ENCODE assay signal across 8 cellular contexts in genomic region chr6:127515794-127516675, GRCh38. TPM values are rescaled to one million over a fixed set of nuclear protein-coding genes. Genes with fewer than 3 reads are reported as not detected.
A peak's percentile ranks its signal among the peaks of the same experiment; 100 is the strongest.
DNase-seq lines count a peak whose midpoint lies in the region; ATAC-seq and TF ChIP-seq lines count a peak whose summit lies in the region.

No MANE protein-coding gene starts in this region.

- no peaks in the 10 kb centered on the region for H3K9me3 ChIP-seq in HCT116 (ENCODE audit: control insufficient read depth in 1 of 2, insufficient read depth in 1 of 2, low read depth in 1 of 2, low read length in 2 of 2)
- H3K9me3 ChIP-seq in MM.1S (replicated peaks; ENCODE audit: insufficient read depth, low read length): no peaks in the 10 kb centered on the region
- no peaks in the 10 kb centered on the region for H3K9me3 ChIP-seq in ascending aorta

- BruUV-seq in HCT116 (replicated peaks; lab: Mats Ljungman, UMichigan): no TSS peak

- TF ChIP-seq CTCF in GM10248 (IDR thresholded peaks at IDR 0.05; ENCODE audit: control extremely low read depth, extremely low read depth, low read depth, missing control alignments) (no peak), HCT116 (IDR thresholded peaks at IDR 0.05 in 2 of 3, conservative IDR thresholded peaks at IDR 0.05 in 1 of 3; ENCODE audit: borderline replicate concordance in 1 of 3, insufficient read depth in 1 of 3, low read depth in 2 of 3, low read length in 2 of 3) (peak in 1 of 3 experiments; percentile 44; a peak in 1 of 6 replicates), MM.1S (IDR thresholded peaks at IDR 0.05; ENCODE audit: low read length) (no peak), ascending aorta (IDR thresholded peaks at IDR 0.05) (no peak)

- CTCF ChIA-PET in GM10248 (lab: Yijun Ruan, JAX): interaction anchor here (0.8 to 4.8 kb wide), 34 partner anchors 9 to 328 kb away, joined by 3 to 31 read pairs (median 5); partner anchors contain the start of gene RNF146
- CTCF ChIA-PET in HCT116 (lab: Charles Lee): interaction anchor here (0.6 to 3.3 kb wide), 13 partner anchors 10 to 1176 kb away, joined by 3 to 24 read pairs (median 3); partner anchors contain the start of gene RNF146

- H2AFZ ChIP-seq in HCT116 (ENCODE audit: low read depth, low read length, poor library complexity, severe bottlenecking) (peak overlapping the region; percentile 74), MM.1S (ENCODE audit: low read length) (peak overlapping the region; percentile 86)

- intact Hi-C loops in HCT116 (cut with micrococcal nuclease): no loop called here
- intact Hi-C loops in ascending aorta (cut with DNase I): loop anchor here (2.0 kb wide), 1 partner anchor 51 kb away; no protein-coding TSS in a partner anchor
- intact Hi-C loops in sciatic nerve (cut with DNase I): no loop called here

- H3K9ac ChIP-seq in HCT116 (ENCODE audit: low read length): no peak overlapping the region
- H3K9ac ChIP-seq in MM.1S (ENCODE audit: low read length): peak overlapping the region; percentile 5; the same call in 1 of the 2 replicates

- H3K27ac ChIP-seq in HCT116 (ENCODE audit: low read depth, low read length) (no peak overlapping the region), MM.1S (ENCODE audit: low read length) (no peak overlapping the region), ascending aorta (no peak overlapping the region)

- no peaks in the 10 kb centered on the region for H3K27me3 ChIP-seq in HCT116 (ENCODE audit: insufficient read depth, low read length)
- no peaks in the 10 kb centered on the region for H3K27me3 ChIP-seq in MM.1S (replicated peaks; ENCODE audit: insufficient read depth, low read length)
- peaks cover 12% of the 10 kb centered on the region for H3K27me3 ChIP-seq in ascending aorta

- H3K4me2 ChIP-seq in HCT116 (ENCODE audit: low read length): peak overlapping the region; percentile 78
- H3K4me2 ChIP-seq in MM.1S (ENCODE audit: low read depth, low read length): peak overlapping the region; percentile 92

- RAD21 ChIA-PET in HCT116 (lab: Charles Lee; ENCODE audit: low non-redundant PET in 1 of 2, low total read pairs in 2 of 2, uncharacterized antibody in 2 of 2, unreplicated experiment in 2 of 2): no interaction called here

- no peaks in the 10 kb centered on the region for H3K36me3 ChIP-seq in HCT116 (ENCODE audit: control insufficient read depth in 1 of 2, insufficient read depth in 2 of 2, low read length in 2 of 2)
- H3K36me3 ChIP-seq in MM.1S (replicated peaks; ENCODE audit: insufficient read depth, low read length): no peaks in the 10 kb centered on the region
- H3K36me3 ChIP-seq in ascending aorta: no peaks in the 10 kb centered on the region

- no peaks in the 10 kb centered on the region for H3K79me2 ChIP-seq in HCT116 (ENCODE audit: insufficient read depth, low read length)
- no peaks in the 10 kb centered on the region for H3K79me2 ChIP-seq in MM.1S (ENCODE audit: low read length)

- H3F3A ChIP-seq in MM.1S (ENCODE audit: insufficient read depth, low read length): no peaks in the 10 kb centered on the region

- H4K20me1 ChIP-seq in HCT116 (ENCODE audit: insufficient read depth) (no peaks in the 10 kb centered on the region), MM.1S (ENCODE audit: insufficient read depth, low read length) (no peaks in the 10 kb centered on the region)

- POLR2A ChIA-PET in GM10248 (lab: Yijun Ruan, JAX): interaction anchor here (0.5 kb wide), 1 partner anchor 75 kb away, joined by 4 read pairs; no protein-coding TSS in a partner anchor
- POLR2A ChIA-PET in HCT116 (lab: Charles Lee): no interaction called here

- H3K4me3 ChIP-seq in HCT116 (replicated peaks in 1 of 2; ENCODE audit: low read depth in 1 of 2, low read length in 2 of 2) (peak overlapping the region; percentile 40 to 56), MM.1S (ENCODE audit: low read length) (peak overlapping the region; percentile 77), ascending aorta (peak overlapping the region; percentile 77 to 80)

- H3K4me1 ChIP-seq in HCT116 (ENCODE audit: control insufficient read depth in 1 of 2, insufficient read depth in 2 of 2, low read length in 2 of 2) (peaks cover 0 to 4% of the 10 kb centered on the region in 2 experiments; a peak in 1 of 4 replicates), MM.1S (ENCODE audit: low read length) (no peaks in the 10 kb centered on the region), ascending aorta (peaks cover 12 to 14% of the 10 kb centered on the region in 2 donors)

- no peak for TF ChIP-seq RAD21 in HCT116 (IDR thresholded peaks at IDR 0.05; ENCODE audit: low read depth)

- ATAC-seq in HCT116 (peak; percentile 75), sciatic nerve (peak; percentile 85)

- H3K9me2 ChIP-seq in HCT116 (ENCODE audit: insufficient read depth) (no peaks in the 10 kb centered on the region), MM.1S (replicated peaks; ENCODE audit: insufficient read depth, low read length) (no peaks in the 10 kb centered on the region)

- DNase-seq in GM10248 (ENCODE audit: extremely low spot score): peak; percentile 81
- DNase-seq in HCT116 (ENCODE audit: low read depth, low spot score): peak; percentile 12
- DNase-seq in MM.1S: peak; percentile 79
- peak; percentile 56 to 84 (median 63) for DNase-seq in T-helper 1 cell
- peak in 1 of 2 donors; percentile 64 for DNase-seq in ascending aorta (ENCODE audit: low spot score in 2 of 2)
- peak; percentile 81 to 88 for DNase-seq in hippocampal formation (lab: John Stamatoyannopoulos, UW)
- DNase-seq in sciatic nerve (ENCODE audit: low spot score): peak; percentile 81
- DNase-seq in OCI-M1 (lab: John Stamatoyannopoulos, UW): no peak

- no peak for TF ChIP-seq POLR2A in HCT116 (IDR thresholded peaks at IDR 0.05; ENCODE audit: borderline replicate concordance, extremely low read depth, insufficient read depth, insufficient read length)

TF ChIP-seq in HCT116, 20 proteins besides CTCF, POLR2A, EP300 and RAD21:
- TF ChIP-seq EZH2phosphoT487 (IDR thresholded peaks at IDR 0.05; ENCODE audit: borderline replicate concordance) (no peak), REST (IDR thresholded peaks at IDR 0.05; ENCODE audit: low read depth) (peak; percentile 65), ELF1 (IDR thresholded peaks at IDR 0.05; ENCODE audit: borderline replicate concordance, low read depth) (no peak), SRF (IDR thresholded peaks at IDR 0.05; ENCODE audit: low read depth) (no peak), ZFX (IDR thresholded peaks at IDR 0.05) (no peak), SP1 (IDR thresholded peaks at IDR 0.05; ENCODE audit: low read depth) (no peak), EGR1 (IDR thresholded peaks at IDR 0.05; ENCODE audit: low read depth) (no peak), FOSL1 (IDR thresholded peaks at IDR 0.05; ENCODE audit: low read depth) (no peak), TCF7L2 (IDR thresholded peaks at IDR 0.05; ENCODE audit: borderline replicate concordance, extremely low read depth, insufficient read depth, insufficient read length) (peak; percentile 75), MAX (IDR thresholded peaks at IDR 0.05) (0 out of 2 replicates have a peak, but pooled peaks have one; percentile 15)

RNA-seq across cellular contexts. Expression of gene KIAA0408, which starts 56.8 kb away (rescaled TPM):
- total RNA-seq in HCT116 (2021; ENCODE audit: unreplicated experiment) (0.25 TPM), ascending aorta (not detected), sciatic nerve (45.3 TPM)
- 0.05 TPM in 1 of 2 replicates, not detected in the other for polyA plus RNA-seq in HCT116 (2012)

Comparison
In these comparisons a context has a peak if more than half of its experiments do, and no peak if none do; other contexts are left out.
1. RNA of gene KIAA0408, which starts 56.8 kb away (total RNA-seq): 45.3 TPM in sciatic nerve (single experiment); 0.25 TPM in HCT116 (single experiment) and not detected in ascending aorta (single experiment); every median in the first group is over 10 times any median in the second.
2. Peak in every context shown above with its lines, with median percentiles within 50 percentile points of each other: H3K4me3 ChIP-seq.